ENCODE assay signal across 8 cellular contexts in the genomic region with DNA sequence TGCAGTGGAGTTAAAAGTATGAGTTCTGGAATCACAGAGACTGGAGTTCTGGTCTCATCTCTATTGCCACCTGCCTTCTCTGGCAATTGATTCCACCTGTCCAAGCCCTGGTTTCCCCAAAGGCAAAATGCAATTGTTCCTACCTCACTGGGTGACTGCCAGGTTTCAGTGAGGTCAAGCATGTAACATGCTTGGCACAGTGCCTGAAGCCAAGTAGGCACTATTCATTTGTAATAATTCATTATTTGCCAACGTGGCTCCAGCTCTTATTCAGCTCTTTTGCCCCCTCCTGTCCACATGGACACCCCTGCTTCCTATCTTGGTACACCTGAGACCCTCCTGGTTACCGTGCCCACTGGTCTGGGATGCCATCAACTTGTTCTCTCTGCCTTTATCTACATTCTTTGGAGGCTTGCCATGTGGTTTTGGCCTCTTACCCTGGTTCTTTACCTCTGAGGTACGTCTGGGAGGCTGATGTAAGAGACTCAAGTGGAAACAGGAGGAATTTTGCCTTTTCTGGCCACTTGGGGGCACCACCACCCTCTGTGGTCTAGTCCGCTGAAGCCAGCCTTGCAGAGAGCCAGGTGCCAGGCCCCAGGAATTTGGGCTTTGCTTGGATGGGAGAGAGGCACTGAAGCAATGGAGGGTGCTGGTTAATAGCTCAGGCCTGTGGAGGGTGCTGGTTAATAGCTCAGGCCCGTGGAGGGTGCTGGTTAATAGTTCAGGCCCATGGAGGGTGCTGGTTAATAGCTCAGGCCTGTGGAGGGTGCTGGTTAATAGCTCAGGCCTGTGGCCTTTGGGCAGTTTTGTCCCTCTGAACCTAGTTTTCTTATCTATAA. TPM values are rescaled to one million over a fixed set of nuclear protein-coding genes. Genes with fewer than 3 reads are reported as not detected.
A peak's percentile ranks its signal among the peaks of the same experiment; 100 is the strongest.
DNase-seq lines count a peak whose midpoint lies in the region; ATAC-seq and TF ChIP-seq lines count a peak whose summit lies in the region.

No MANE protein-coding gene starts in this region.

- TF ChIP-seq CTCF in AG09309 (IDR thresholded peaks at IDR 0.05; ENCODE audit: control insufficient read depth, insufficient read depth, low read depth, low read length, missing control alignments) (peak; percentile 83), choroid plexus epithelial cell (conservative IDR thresholded peaks at IDR 0.05; ENCODE audit: low read depth, low read length) (peak; percentile 86)

- ATAC-seq in left lobe of liver = peak; percentile 73
- ATAC-seq in GM18511 (IDR thresholded peaks at IDR 0.05; ENCODE audit: unreplicated experiment) = no peak

- peaks cover 25% of the 10 kb centered on the region for H3K27me3 ChIP-seq in H7 (ENCODE audit: control insufficient read depth, insufficient read depth, low read length)

- H3K4me3 ChIP-seq in AG09309 (ENCODE audit: control insufficient read depth, low read depth, low read length) (no peak overlapping the region), H7 (ENCODE audit: insufficient read depth, low read depth, low read length) (no peak overlapping the region), choroid plexus epithelial cell (ENCODE audit: low read depth, low read length) (no peak overlapping the region)

- H3K36me3 ChIP-seq in H7 (replicated peaks; ENCODE audit: control insufficient read depth, insufficient read depth, low read length) = no peaks in the 10 kb centered on the region

- DNase-seq in AG09309 (ENCODE audit: low read depth) (no peak), H7 (peak; percentile 92), NCI-H345 treated with DMSO at 0.1 percent for 48 hours (lab: John Stamatoyannopoulos, UW; ENCODE audit: unreplicated experiment) (peak; percentile 99), choroid plexus epithelial cell (ENCODE audit: low read depth) (peak; percentile 83), left lobe of liver (ENCODE audit: low spot score) (peak; percentile 62)
- peak; percentile 43 to 64 for DNase-seq in activated CD4-positive, alpha-beta T cell treated with anti-CD3 and anti-CD28 coated beads for 24 hours (ENCODE audit: low read depth in 2 of 2)
- peak; percentile 31 to 73 (median 33) for DNase-seq in stimulated activated CD4-positive, alpha-beta T cell treated with anti-CD3 and anti-CD28 coated beads, TNF-alpha, amount 100 ng/mL, for 24 hours (ENCODE audit: low read depth in 3 of 3)

RNA-seq across cellular contexts. Expression of a gene that starts 1.7 kb away (rescaled TPM):
- total RNA-seq in H7 (2014; rRNA removed; shearing (Covaris generic)) = 0.14 TPM in 1 of 2 replicates, not detected in the other
- 0.20 TPM for total RNA-seq in left lobe of liver

RNA-seq across cellular contexts. Expression of a gene that starts 32.2 kb away (rescaled TPM):
- total RNA-seq in H7 (2014; rRNA removed; shearing (Covaris generic)) = not detected in 2 replicates
- 1.1 TPM for total RNA-seq in left lobe of liver
